In genomic region chr6:53728570-53729194, GRCh38 we compare ENCODE assay signal across 9 cellular contexts.
A peak's percentile ranks its signal among the peaks of the same experiment; 100 is the strongest.
DNase-seq lines count a peak whose midpoint lies in the region; ATAC-seq and TF ChIP-seq lines count a peak whose summit lies in the region.
"Had no signal": no experiment of that assay in that cellular context is flagged by ENCODE, and none has a peak within 500 bp of the region (broad histone marks: within the 10 kb centered on the region; RNA-seq: fewer than 3 reads in every experiment).

No MANE protein-coding gene starts in this region.

- CTCF ChIA-PET in activated CD8-positive, alpha-beta memory T cell treated with anti-CD3 and anti-CD28 coated beads, Interleukin-2, amount 10 ng/mL, durations not matched to agents 7 days and 5 days (lab: Charles Lee), result interaction anchor here (0.7 to 14.3 kb wide), 27 partner anchors 8 to 557 kb away, joined by 3 to 168 read pairs (median 5); partner anchors contain the start of gene LRRC1

- DNase-seq in DMS79 treated with DMSO at 0.1 percent for 48 hours (lab: John Stamatoyannopoulos, UW) (peak; percentile 44), DMS79 (lab: John Stamatoyannopoulos, UW) (no peak), NCI-H774 (lab: John Stamatoyannopoulos, UW) (peak; percentile 45), epithelial cell of proximal tubule (ENCODE audit: low read depth) (no peak), substantia nigra (lab: John Stamatoyannopoulos, UW) (peak in 35 of 49 donors; percentile 2 to 54 (median 16))
- peak; percentile 54 for DNase-seq in activated CD8-positive, alpha-beta memory T cell treated with anti-CD3 and anti-CD28 coated beads, Interleukin-2, amount 10 ng/mL, durations not matched to agents 7 days and 5 days
- peak; percentile 79 for DNase-seq in natural killer cell treated with Interleukin-12 subunit alpha and Interleukin-12 subunit beta and Interleukin-15 and Interleukin-18, amount 100 ng/mL, for 72 hours (ENCODE audit: low spot score)

- H3K9me3 Mint-ChIP-seq in activated CD8-positive, alpha-beta memory T cell treated with anti-CD3 and anti-CD28 coated beads, Interleukin-2, amount 10 ng/mL, durations not matched to agents 7 days and 5 days (ENCODE audit: low read depth), result no peaks in the 10 kb centered on the region
- H3K9me3 Mint-ChIP-seq in natural killer cell treated with Interleukin-12 subunit alpha and Interleukin-12 subunit beta and Interleukin-15 and Interleukin-18, amount 100 ng/mL, for 72 hours, result no peaks in the 10 kb centered on the region

- no peak overlapping the region for H3K27ac ChIP-seq in substantia nigra (ENCODE audit: low read depth, low read length, poor library complexity, severe bottlenecking)
- H3K27ac ChIP-seq: BLaER1 had no signal

- peak; percentile 94 for TF ChIP-seq CTCF in epithelial cell of proximal tubule (conservative IDR thresholded peaks at IDR 0.05; ENCODE audit: low read depth, low read length)

- H3K36me3 Mint-ChIP-seq in activated CD8-positive, alpha-beta memory T cell treated with anti-CD3 and anti-CD28 coated beads, Interleukin-2, amount 10 ng/mL, durations not matched to agents 7 days and 5 days, result peaks cover 2% of the 10 kb centered on the region
- H3K36me3 Mint-ChIP-seq in natural killer cell treated with Interleukin-12 subunit alpha and Interleukin-12 subunit beta and Interleukin-15 and Interleukin-18, amount 100 ng/mL, for 72 hours, result no peaks in the 10 kb centered on the region

- peak; percentile 55 for ATAC-seq in HG02678 (IDR thresholded peaks at IDR 0.05; ENCODE audit: unreplicated experiment)
- peak; percentile 79 for ATAC-seq in activated CD8-positive, alpha-beta memory T cell treated with anti-CD3 and anti-CD28 coated beads, Interleukin-2, amount 10 ng/mL, durations not matched to agents 7 days and 5 days
- peak in 1 of 2 donors; percentile 66 for ATAC-seq in natural killer cell treated with Interleukin-12 subunit alpha and Interleukin-12 subunit beta and Interleukin-15 and Interleukin-18, amount 100 ng/mL, for 72 hours

- H3K4me3 Mint-ChIP-seq in activated CD8-positive, alpha-beta memory T cell treated with anti-CD3 and anti-CD28 coated beads, Interleukin-2, amount 10 ng/mL, durations not matched to agents 7 days and 5 days, result no peak overlapping the region
- no peak overlapping the region for H3K4me3 Mint-ChIP-seq in natural killer cell treated with Interleukin-12 subunit alpha and Interleukin-12 subunit beta and Interleukin-15 and Interleukin-18, amount 100 ng/mL, for 72 hours

- H3K27ac Mint-ChIP-seq in activated CD8-positive, alpha-beta memory T cell treated with anti-CD3 and anti-CD28 coated beads, Interleukin-2, amount 10 ng/mL, durations not matched to agents 7 days and 5 days, result no peak overlapping the region
- no peak overlapping the region for H3K27ac Mint-ChIP-seq in natural killer cell treated with Interleukin-12 subunit alpha and Interleukin-12 subunit beta and Interleukin-15 and Interleukin-18, amount 100 ng/mL, for 72 hours

- peaks cover 28% of the 10 kb centered on the region for H3K4me1 Mint-ChIP-seq in activated CD8-positive, alpha-beta memory T cell treated with anti-CD3 and anti-CD28 coated beads, Interleukin-2, amount 10 ng/mL, durations not matched to agents 7 days and 5 days
- H3K4me1 Mint-ChIP-seq in natural killer cell treated with Interleukin-12 subunit alpha and Interleukin-12 subunit beta and Interleukin-15 and Interleukin-18, amount 100 ng/mL, for 72 hours (ENCODE audit: low read depth in 2 of 2), result peaks cover 11 to 24% of the 10 kb centered on the region in 2 donors

- H3K27me3 Mint-ChIP-seq in activated CD8-positive, alpha-beta memory T cell treated with anti-CD3 and anti-CD28 coated beads, Interleukin-2, amount 10 ng/mL, durations not matched to agents 7 days and 5 days, result peaks cover 18% of the 10 kb centered on the region
- peaks cover 18 to 20% of the 10 kb centered on the region in 2 donors for H3K27me3 Mint-ChIP-seq in natural killer cell treated with Interleukin-12 subunit alpha and Interleukin-12 subunit beta and Interleukin-15 and Interleukin-18, amount 100 ng/mL, for 72 hours

- H3K4me3 ChIP-seq in epithelial cell of proximal tubule (ENCODE audit: low read depth, low read length), result no peak overlapping the region
- H3K4me3 ChIP-seq: BLaER1 had no signal

Comparison
In these comparisons a context has a peak if more than half of its experiments do, and no peak if none do; other contexts are left out.
1. DNase-seq: peak in DMS79 treated with DMSO at 0.1 percent for 48 hours (single experiment), NCI-H774 (single experiment), activated CD8-positive, alpha-beta memory T cell treated with anti-CD3 and anti-CD28 coated beads, Interleukin-2, amount 10 ng/mL, durations not matched to agents 7 days and 5 days (single experiment), natural killer cell treated with Interleukin-12 subunit alpha and Interleukin-12 subunit beta and Interleukin-15 and Interleukin-18, amount 100 ng/mL, for 72 hours (single experiment) and substantia nigra (35 of 49); none in DMS79 (single experiment) and epithelial cell of proximal tubule (single experiment).